Comparison of ENCODE assay signal across 35 cellular contexts in the genomic region with DNA sequence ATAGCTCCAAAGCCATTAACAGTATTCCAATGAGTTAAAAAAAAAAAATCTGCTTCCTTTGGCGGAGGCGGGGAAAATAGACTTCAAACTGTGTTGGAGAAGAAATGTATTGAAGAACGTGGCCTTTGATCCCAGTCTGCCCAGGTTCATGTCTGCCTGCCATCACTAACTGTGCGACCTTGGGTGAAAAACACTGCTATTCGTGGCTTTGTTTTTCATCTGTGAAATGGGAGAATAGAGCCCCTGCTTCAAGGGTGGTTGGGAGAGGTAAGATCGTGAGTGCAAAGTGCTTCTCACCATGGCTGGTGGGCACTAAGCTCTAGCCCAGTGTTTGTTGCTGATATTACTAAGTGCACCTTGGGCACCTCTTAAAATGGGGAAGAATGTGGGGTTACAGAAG.
"Had no signal": no experiment of that assay in that cellular context is flagged by ENCODE, and none has a peak within 500 bp of the region (broad histone marks: within the 10 kb centered on the region; RNA-seq: fewer than 3 reads in every experiment).

No MANE protein-coding gene starts in this region.

- H3K4me3 ChIP-seq: MG63 had no signal

- H3K27me3 ChIP-seq: MG63 had no signal

- DNase-seq: Karpas-422, Kasumi-1, MG63, MM.1S, MV-4-11, NCI-H1048, NCI-H1092, NCI-H1092 treated with DMSO at 0.1 percent for 48 hours, NCI-H1105, NCI-H1105 treated with DMSO at 0.1 percent for 48 hours, NCI-H1417, NCI-H1417 treated with DMSO at 0.1 percent for 48 hours, NCI-H1436, NCI-H1436 treated with DMSO at 0.1 percent for 48 hours, NCI-H146, NCI-H1694, NCI-H1694 treated with DMSO at 0.1 percent for 48 hours, NCI-H187, NCI-H187 treated with DMSO at 0.1 percent for 48 hours, NCI-H1930, NCI-H2029, NCI-H2029 treated with DMSO at 0.1 percent for 48 hours, NCI-H2081, NCI-H2081 treated with DMSO at 0.1 percent for 48 hours, NCI-H2107, NCI-H2171, NCI-H2171 treated with DMSO at 0.1 percent for 48 hours, NCI-H2227 treated with DMSO at 0.1 percent for 48 hours, NCI-H226, NCI-H345, NCI-H446, NCI-H446 treated with DMSO at 0.1 percent for 48 hours, NCI-H510A, NCI-H510A treated with DMSO at 0.1 percent for 48 hours, NCI-H524 had no signal

- H3K9me3 ChIP-seq: MG63 had no signal
